In genomic region chr14:71931492-71932228, GRCh38 we compare ENCODE assay signal across 9 cellular contexts. TPM values are rescaled to one million over a fixed set of nuclear protein-coding genes. Genes with fewer than 3 reads are reported as not detected.
DNase-seq lines count a peak whose midpoint lies in the region; ATAC-seq and TF ChIP-seq lines count a peak whose summit lies in the region.
"Had no signal": no experiment of that assay in that cellular context is flagged by ENCODE, and none has a peak within 500 bp of the region (broad histone marks: within the 10 kb centered on the region; RNA-seq: fewer than 3 reads in every experiment).

No MANE protein-coding gene starts in this region.

- ATAC-seq in WTC11 (peak; percentile 36), right cardiac atrium (peak; percentile 46 to 68), HG03354 (IDR thresholded peaks at IDR 0.05; ENCODE audit: poor library complexity, severe bottlenecking, unreplicated experiment) (no peak), HG02970 (IDR thresholded peaks at IDR 0.05; ENCODE audit: low FRiP score, unreplicated experiment) (no peak), HG03139 (IDR thresholded peaks at IDR 0.05; ENCODE audit: unreplicated experiment) (no peak)
- ATAC-seq in stimulated activated naive CD8-positive, alpha-beta T cell treated with anti-CD3 and anti-CD28 coated beads, Interleukin-15, Interleukin-2, amounts not matched to agents 100 U/mL and 50 U/mL, for 24 hours, result peak; percentile 40

- H3K9me3 Mint-ChIP-seq in WTC11, result peaks cover 12% of the 10 kb centered on the region

- H3K27me3 ChIP-seq in right cardiac atrium (ENCODE audit: control insufficient read depth, insufficient read depth), result no peaks in the 10 kb centered on the region

- peaks cover 17% of the 10 kb centered on the region for H3K4me1 Mint-ChIP-seq in WTC11

- CTCF ChIA-PET in WTC11 (lab: Charles Lee), result interaction anchor here (0.6 to 2.4 kb wide), 19 partner anchors 13 to 503 kb away, joined by 3 to 12 read pairs (median 4); no protein-coding TSS in a partner anchor

- H3K4me1 ChIP-seq in right cardiac atrium (ENCODE audit: control insufficient read depth, insufficient read depth, low read length), result no peaks in the 10 kb centered on the region

- WGBS in right cardiac atrium, result 10% methylated on average over 36 of the region's 36 CpGs

- no peak for TF ChIP-seq CTCF in WTC11 (IDR thresholded peaks at IDR 0.05)

- H3K27ac ChIP-seq in right cardiac atrium (ENCODE audit: low read length), result no peak overlapping the region
- H3K27ac ChIP-seq: C4-2B had no signal

- H3K36me3 Mint-ChIP-seq in WTC11, result no peaks in the 10 kb centered on the region; the same call in 1 of the 2 replicates

- H3K4me3 ChIP-seq in right cardiac atrium (ENCODE audit: low read length), result peak overlapping the region; percentile 45

- POLR2A ChIA-PET in WTC11 (lab: Charles Lee), result no interaction called here

- intact Hi-C loops in right cardiac atrium (cut with DNase I), result loop anchor here (5.0 to 10.0 kb wide), 2 partner anchors 361 to 363 kb away; no protein-coding TSS in a partner anchor

- H3K4me3 Mint-ChIP-seq in WTC11, result peak overlapping the region; percentile 58

- no peaks in the 10 kb centered on the region for H3K9me3 ChIP-seq in right cardiac atrium (ENCODE audit: control insufficient read depth, low read length)

- no peak overlapping the region for H3K27ac Mint-ChIP-seq in WTC11

- peaks cover 55% of the 10 kb centered on the region for H3K27me3 Mint-ChIP-seq in WTC11 (ENCODE audit: low read depth)

- peak; percentile 26 for DNase-seq in NCI-H82 (lab: John Stamatoyannopoulos, UW)
- DNase-seq in NCI-H82 treated with DMSO at 0.1 percent for 48 hours (lab: John Stamatoyannopoulos, UW; ENCODE audit: unreplicated experiment), result no peak
- no peak for DNase-seq in WTC11 (ENCODE audit: low spot score)
- DNase-seq in right cardiac atrium, result peak; percentile 25 to 60 (median 46)
- DNase-seq in stimulated activated naive CD8-positive, alpha-beta T cell treated with anti-CD3 and anti-CD28 coated beads, Interleukin-15, Interleukin-2, amounts not matched to agents 100 U/mL and 50 U/mL, for 24 hours, result peak; percentile 15

TF ChIP-seq in WTC11, 78 proteins besides CTCF, POLR2A, EP300 and RAD21:
- no peak for TF ChIP-seq ESRRA (CRISPR knock-in tag; IDR thresholded peaks at IDR 0.05; ENCODE audit: borderline replicate concordance)
- TF ChIP-seq ATF6 (CRISPR knock-in tag; IDR thresholded peaks at IDR 0.05), result no peak
- TF ChIP-seq JUN (CRISPR knock-in tag; IDR thresholded peaks at IDR 0.05), result no peak
- TF ChIP-seq PREB (CRISPR knock-in tag; IDR thresholded peaks at IDR 0.05; ENCODE audit: borderline replicate concordance), result no peak
- TF ChIP-seq ZNF532 (CRISPR knock-in tag; IDR thresholded peaks at IDR 0.05; ENCODE audit: borderline replicate concordance), result no peak
- no peak for TF ChIP-seq STAT6 (CRISPR knock-in tag; conservative IDR thresholded peaks at IDR 0.05; ENCODE audit: low read depth)
- no peak for TF ChIP-seq ZNF512 (CRISPR knock-in tag; IDR thresholded peaks at IDR 0.05; ENCODE audit: borderline replicate concordance)
- TF ChIP-seq ZNF121 (CRISPR knock-in tag; IDR thresholded peaks at IDR 0.05), result no peak
- no peak for TF ChIP-seq ZNF416 (CRISPR knock-in tag; IDR thresholded peaks at IDR 0.05)
- no peak for TF ChIP-seq SP1 (CRISPR knock-in tag; conservative IDR thresholded peaks at IDR 0.05)
- TF ChIP-seq CBFB (CRISPR knock-in tag; IDR thresholded peaks at IDR 0.05; ENCODE audit: low read depth), result no peak
TF ChIP-seq in WTC11: peak in this region for 0.

RNA-seq across cellular contexts. Expression of gene RGS6, which starts 0.6 kb away (rescaled TPM):
- 1.0 to 1.2 TPM (median 1.2 TPM) in 3 replicates for total RNA-seq in WTC11 (2021)
- total RNA-seq in right cardiac atrium, result 10 to 100 TPM; 24.0 to 51.4 (median 31.3) TPM
- polyA plus RNA-seq in right cardiac atrium, result 12.7 TPM

Comparison
In these comparisons a context has a peak if more than half of its experiments do, and no peak if none do; other contexts are left out.
1. DNase-seq: peak in NCI-H82 (single experiment), right cardiac atrium (3 of 3) and stimulated activated naive CD8-positive, alpha-beta T cell treated with anti-CD3 and anti-CD28 coated beads, Interleukin-15, Interleukin-2, amounts not matched to agents 100 U/mL and 50 U/mL, for 24 hours (single experiment); none in NCI-H82 treated with DMSO at 0.1 percent for 48 hours (single experiment) and WTC11 (single experiment).
2. ATAC-seq: peak in WTC11 (single experiment), right cardiac atrium (2 of 2) and stimulated activated naive CD8-positive, alpha-beta T cell treated with anti-CD3 and anti-CD28 coated beads, Interleukin-15, Interleukin-2, amounts not matched to agents 100 U/mL and 50 U/mL, for 24 hours (single experiment); none in HG03354 (single experiment), HG02970 (single experiment) and HG03139 (single experiment).
3. RNA of gene RGS6, which starts 0.6 kb away (total RNA-seq): 24.0 to 51.4 TPM in right cardiac atrium; 1.0 to 1.2 TPM in WTC11; every median in the first group is over 10 times any median in the second.